1 cellular context compared by ENCODE assay signal in genomic region chr11:12936200-12936599, GRCh38.
TF ChIP-seq lines count a peak whose summit lies in the region.

No MANE protein-coding gene starts in this region.

TF ChIP-seq in GM23338, 12 proteins besides CTCF, POLR2A, EP300 and RAD21 (continued from another document):
- TF ChIP-seq EZH2phosphoT487 (IDR thresholded peaks at IDR 0.05; ENCODE audit: unreplicated experiment) (no peak), ZNF114 (CRISPR knock-in tag; IDR thresholded peaks at IDR 0.05) (no peak), POLR2AphosphoS5 (IDR thresholded peaks at IDR 0.05; ENCODE audit: low read depth) (no peak), NANOG (IDR thresholded peaks at IDR 0.05; ENCODE audit: borderline replicate concordance) (no peak)
- TF ChIP-seq, protein P1, sequence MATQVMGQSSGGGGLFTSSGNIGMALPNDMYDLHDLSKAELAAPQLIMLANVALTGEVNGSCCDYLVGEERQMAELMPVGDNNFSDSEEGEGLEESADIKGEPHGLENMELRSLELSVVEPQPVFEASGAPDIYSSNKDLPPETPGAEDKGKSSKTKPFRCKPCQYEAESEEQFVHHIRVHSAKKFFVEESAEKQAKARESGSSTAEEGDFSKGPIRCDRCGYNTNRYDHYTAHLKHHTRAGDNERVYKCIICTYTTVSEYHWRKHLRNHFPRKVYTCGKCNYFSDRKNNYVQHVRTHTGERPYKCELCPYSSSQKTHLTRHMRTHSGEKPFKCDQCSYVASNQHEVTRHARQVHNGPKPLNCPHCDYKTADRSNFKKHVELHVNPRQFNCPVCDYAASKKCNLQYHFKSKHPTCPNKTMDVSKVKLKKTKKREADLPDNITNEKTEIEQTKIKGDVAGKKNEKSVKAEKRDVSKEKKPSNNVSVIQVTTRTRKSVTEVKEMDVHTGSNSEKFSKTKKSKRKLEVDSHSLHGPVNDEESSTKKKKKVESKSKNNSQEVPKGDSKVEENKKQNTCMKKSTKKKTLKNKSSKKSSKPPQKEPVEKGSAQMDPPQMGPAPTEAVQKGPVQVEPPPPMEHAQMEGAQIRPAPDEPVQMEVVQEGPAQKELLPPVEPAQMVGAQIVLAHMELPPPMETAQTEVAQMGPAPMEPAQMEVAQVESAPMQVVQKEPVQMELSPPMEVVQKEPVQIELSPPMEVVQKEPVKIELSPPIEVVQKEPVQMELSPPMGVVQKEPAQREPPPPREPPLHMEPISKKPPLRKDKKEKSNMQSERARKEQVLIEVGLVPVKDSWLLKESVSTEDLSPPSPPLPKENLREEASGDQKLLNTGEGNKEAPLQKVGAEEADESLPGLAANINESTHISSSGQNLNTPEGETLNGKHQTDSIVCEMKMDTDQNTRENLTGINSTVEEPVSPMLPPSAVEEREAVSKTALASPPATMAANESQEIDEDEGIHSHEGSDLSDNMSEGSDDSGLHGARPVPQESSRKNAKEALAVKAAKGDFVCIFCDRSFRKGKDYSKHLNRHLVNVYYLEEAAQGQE (IDR thresholded peaks at IDR 0.05; ENCODE audit: unreplicated experiment), result no peak
TF ChIP-seq in GM23338: peak in this region for 0.
